In genomic region chr17:8894673-8895578, GRCh38 we compare ENCODE assay signal across 8 cellular contexts. TPM values are rescaled to one million over a fixed set of nuclear protein-coding genes. Genes with fewer than 3 reads are reported as not detected.
DNase-seq lines count a peak whose midpoint lies in the region; ATAC-seq and TF ChIP-seq lines count a peak whose summit lies in the region.

No MANE protein-coding gene starts in this region.

- H3K9me3 Mint-ChIP-seq in activated T-cell treated with anti-CD3 and anti-CD28 coated beads, Interleukin-2, amount 50 U/mL, for 4 hours, result no peaks in the 10 kb centered on the region
- H3K9me3 Mint-ChIP-seq in natural killer cell, result no peaks in the 10 kb centered on the region

- TF ChIP-seq CTCF in fibroblast of the aortic adventitia (IDR thresholded peaks at IDR 0.05; ENCODE audit: insufficient read depth, low read length) (peak; percentile 85), natural killer cell (IDR thresholded peaks at IDR 0.05) (peak; percentile 67)

- H3K9ac ChIP-seq in NT2/D1 (ENCODE audit: insufficient read length, low read depth), result peak overlapping the region; percentile 67

- no peaks in the 10 kb centered on the region for H3K9me3 ChIP-seq in NT2/D1 (ENCODE audit: insufficient read depth, low read length)

- no peak overlapping the region for H3K4me3 Mint-ChIP-seq in activated T-cell treated with anti-CD3 and anti-CD28 coated beads, Interleukin-2, amount 50 U/mL, for 4 hours
- no peak overlapping the region for H3K4me3 Mint-ChIP-seq in natural killer cell

- intact Hi-C loops in natural killer cell (cut with micrococcal nuclease), result loop anchor here (5.0 kb wide), 1 partner anchor 52 kb away; no protein-coding TSS in a partner anchor

- H3K4me1 ChIP-seq in NT2/D1 (ENCODE audit: insufficient read depth, insufficient read length), result peaks cover 2% of the 10 kb centered on the region

- H3K27me3 ChIP-seq in NT2/D1 (ENCODE audit: insufficient read depth, insufficient read length), result no peaks in the 10 kb centered on the region

- peaks cover 65% of the 10 kb centered on the region for H3K4me1 Mint-ChIP-seq in activated T-cell treated with anti-CD3 and anti-CD28 coated beads, Interleukin-2, amount 50 U/mL, for 4 hours (ENCODE audit: low read depth)
- peaks cover 56 to 63% of the 10 kb centered on the region in 2 donors for H3K4me1 Mint-ChIP-seq in natural killer cell

- peak; percentile 74 for DNase-seq in DMS 273 (lab: John Stamatoyannopoulos, UW; ENCODE audit: unreplicated experiment)
- DNase-seq in NT2/D1 (ENCODE audit: low read depth, low spot score), result peak; percentile 48
- DNase-seq in activated T-cell treated with anti-CD3 and anti-CD28 coated beads, Interleukin-2, amount 50 U/mL, for 4 hours, result peak; percentile 46
- DNase-seq in fibroblast of the aortic adventitia (ENCODE audit: low read depth), result peak; percentile 76
- no peak for DNase-seq in natural killer cell

- no peaks in the 10 kb centered on the region for H3K27me3 Mint-ChIP-seq in activated T-cell treated with anti-CD3 and anti-CD28 coated beads, Interleukin-2, amount 50 U/mL, for 4 hours (ENCODE audit: low read depth)
- no peaks in the 10 kb centered on the region for H3K27me3 Mint-ChIP-seq in natural killer cell (ENCODE audit: low read depth in 2 of 2)

- H3K36me3 ChIP-seq in NT2/D1 (ENCODE audit: insufficient read depth, insufficient read length, low read length), result no peaks in the 10 kb centered on the region

- ATAC-seq in HG02759 (IDR thresholded peaks at IDR 0.05; ENCODE audit: unreplicated experiment), result peak; percentile 36
- ATAC-seq in activated T-cell treated with anti-CD3 and anti-CD28 coated beads, Interleukin-2, amount 50 U/mL, for 4 hours, result peak; percentile 16 to 47
- peak; percentile 35 to 57 (median 56) for ATAC-seq in natural killer cell
- no peak for ATAC-seq in GM19328 (IDR thresholded peaks at IDR 0.05; ENCODE audit: unreplicated experiment)
- no peak for ATAC-seq in HG02571 (IDR thresholded peaks at IDR 0.05; ENCODE audit: unreplicated experiment)

- peak overlapping the region; percentile 80 to 94 for H3K27ac Mint-ChIP-seq in natural killer cell

- peak overlapping the region; percentile 42 for H3K4me3 ChIP-seq in NT2/D1 (ENCODE audit: insufficient read length, low read depth)
- H3K4me3 ChIP-seq in fibroblast of the aortic adventitia (ENCODE audit: low read depth, low read length), result no peak overlapping the region

- H3K36me3 Mint-ChIP-seq in activated T-cell treated with anti-CD3 and anti-CD28 coated beads, Interleukin-2, amount 50 U/mL, for 4 hours (ENCODE audit: insufficient read depth), result peaks cover 30% of the 10 kb centered on the region
- H3K36me3 Mint-ChIP-seq in natural killer cell, result peaks cover 19% of the 10 kb centered on the region

RNA-seq across cellular contexts. Expression of gene PIK3R6, which starts 27.5 kb away (rescaled TPM):
- under 1 TPM in 2 of 3 donors, not detected in 1; 0.32 to 0.35 TPM for total RNA-seq in activated T-cell treated with anti-CD3 and anti-CD28 coated beads, Interleukin-2, amount 50 U/mL, for 4 hours
- total RNA-seq in fibroblast of the aortic adventitia (ENCODE audit: low replicate concordance) (0.16 TPM in 1 of 2 replicates, not detected in the other), natural killer cell (1 to 10 TPM in 2 of 3 donors, under 1 TPM in 1; 0.84 to 6.3 (median 1.4) TPM)

Comparison
In these comparisons a context has a peak if more than half of its experiments do, and no peak if none do; other contexts are left out.
1. ATAC-seq: peak in HG02759 (single experiment), activated T-cell treated with anti-CD3 and anti-CD28 coated beads, Interleukin-2, amount 50 U/mL, for 4 hours (2 of 2) and natural killer cell (3 of 3); none in GM19328 (single experiment) and HG02571 (single experiment).